Comparison of ENCODE assay signal across 8 cellular contexts in genomic region chr2:242089213-242089549, GRCh38.
DNase-seq lines count a peak whose midpoint lies in the region; ATAC-seq and TF ChIP-seq lines count a peak whose summit lies in the region.
"Not testable (repeated sequence)": the region's sequence is repeated elsewhere in the genome, so short reads cannot be mapped to it uniquely, and the experiment has no call there.

No MANE protein-coding gene starts in this region.

- H3K4me1 Mint-ChIP-seq in HFFc6 (ENCODE audit: low read depth) (peaks cover 15% of the 10 kb centered on the region), immature natural killer cell (peaks cover 25 to 36% of the 10 kb centered on the region in 2 donors)
- H3K4me1 Mint-ChIP-seq in activated naive CD8-positive, alpha-beta T cell treated with anti-CD3 and anti-CD28 coated beads, Interleukin-2, amount 50 U/mL, for 24 hours, result peaks cover 34% of the 10 kb centered on the region
- not testable (repeated sequence) for H3K4me1 Mint-ChIP-seq in endothelial cell (ENCODE audit: unreplicated experiment); neural progenitor cell

- peak overlapping the region; percentile 81 for H3K4me3 Mint-ChIP-seq in HFFc6
- peak overlapping the region; percentile 80 for H3K4me3 Mint-ChIP-seq in activated naive CD8-positive, alpha-beta T cell treated with anti-CD3 and anti-CD28 coated beads, Interleukin-2, amount 50 U/mL, for 24 hours
- peak overlapping the region; percentile 87 for H3K4me3 Mint-ChIP-seq in endothelial cell (ENCODE audit: unreplicated experiment)
- H3K4me3 Mint-ChIP-seq in immature natural killer cell, result peak overlapping the region; percentile 74 to 90 (median 87)
- peak overlapping the region; percentile 87 for H3K4me3 Mint-ChIP-seq in neural progenitor cell

- not testable (repeated sequence) for DNase-seq in AG10803 (ENCODE audit: low read depth); HFFc6; activated naive CD8-positive, alpha-beta T cell treated with anti-CD3 and anti-CD28 coated beads, Interleukin-2, amount 50 U/mL, for 24 hours; endothelial cell (ENCODE audit: low spot score); immature natural killer cell; neural progenitor cell (ENCODE audit: low spot score)

- H3K36me3 ChIP-seq in SU-DHL-6 (ENCODE audit: low read length); neural progenitor cell; stomach smooth muscle (ENCODE audit: control insufficient read depth in 2 of 2, insufficient read depth in 2 of 2, low read length in 2 of 2): not testable (repeated sequence)

- not testable (repeated sequence) for TF ChIP-seq CTCF in AG10803 (conservative IDR thresholded peaks at IDR 0.05; ENCODE audit: low read length); HFFc6 (IDR thresholded peaks at IDR 0.05); SU-DHL-6 (IDR thresholded peaks at IDR 0.05; ENCODE audit: insufficient read depth, low read length, poor library complexity, severe bottlenecking); endothelial cell (IDR thresholded peaks at IDR 0.05; ENCODE audit: unreplicated experiment); neural progenitor cell (IDR thresholded peaks at IDR 0.05)

- H3K9me2 ChIP-seq in SU-DHL-6 (replicated peaks; ENCODE audit: insufficient read depth, low read length), result not testable (repeated sequence)

- not testable (repeated sequence) for ATAC-seq in activated naive CD8-positive, alpha-beta T cell treated with anti-CD3 and anti-CD28 coated beads, Interleukin-2, amount 50 U/mL, for 24 hours

- not testable (repeated sequence) for H3K27me3 ChIP-seq in SU-DHL-6 (ENCODE audit: low read length); stomach smooth muscle (ENCODE audit: control insufficient read depth in 1 of 2, insufficient read depth in 2 of 2, low read length in 2 of 2)
- peaks cover 40% of the 10 kb centered on the region for H3K27me3 ChIP-seq in neural progenitor cell

- H3K9me3 Mint-ChIP-seq in HFFc6; activated naive CD8-positive, alpha-beta T cell treated with anti-CD3 and anti-CD28 coated beads, Interleukin-2, amount 50 U/mL, for 24 hours; endothelial cell (ENCODE audit: unreplicated experiment); immature natural killer cell; neural progenitor cell: not testable (repeated sequence)

- not testable (repeated sequence) for H3K36me3 Mint-ChIP-seq in HFFc6 (ENCODE audit: low read depth); activated naive CD8-positive, alpha-beta T cell treated with anti-CD3 and anti-CD28 coated beads, Interleukin-2, amount 50 U/mL, for 24 hours (ENCODE audit: low read depth); endothelial cell (ENCODE audit: low read depth, unreplicated experiment); immature natural killer cell; neural progenitor cell

- H3K4me1 ChIP-seq in neural progenitor cell; stomach smooth muscle (ENCODE audit: control insufficient read depth, insufficient read depth, low read length): not testable (repeated sequence)

- not testable (repeated sequence) for H2AFZ ChIP-seq in SU-DHL-6 (ENCODE audit: low read depth, low read length, severe bottlenecking)
- peak overlapping the region; percentile 92 for H2AFZ ChIP-seq in neural progenitor cell (replicated peaks)

- not testable (repeated sequence) for H3K27ac ChIP-seq in SU-DHL-6 (ENCODE audit: low read depth, low read length); neural progenitor cell; stomach smooth muscle (ENCODE audit: low read length)

- not testable (repeated sequence) for H3K27me3 Mint-ChIP-seq in HFFc6 (ENCODE audit: insufficient read depth); activated naive CD8-positive, alpha-beta T cell treated with anti-CD3 and anti-CD28 coated beads, Interleukin-2, amount 50 U/mL, for 24 hours; endothelial cell (ENCODE audit: unreplicated experiment)
- H3K27me3 Mint-ChIP-seq in immature natural killer cell (ENCODE audit: low read depth in 3 of 3) (peaks cover 0 to 10% (median 7%) of the 10 kb centered on the region in 3 donors), neural progenitor cell (ENCODE audit: insufficient read depth, low read depth) (peaks cover 21% of the 10 kb centered on the region)

- not testable (repeated sequence) for H3K27ac Mint-ChIP-seq in HFFc6; activated naive CD8-positive, alpha-beta T cell treated with anti-CD3 and anti-CD28 coated beads, Interleukin-2, amount 50 U/mL, for 24 hours; endothelial cell (ENCODE audit: unreplicated experiment); neural progenitor cell
- H3K27ac Mint-ChIP-seq in immature natural killer cell, result peak overlapping the region in 1 of 6 donors; percentile 78

- H3F3A ChIP-seq in SU-DHL-6 (ENCODE audit: insufficient read depth), result peaks cover 12% of the 10 kb centered on the region; the same call in 1 of the 2 replicates
- not testable (repeated sequence) for H3F3A ChIP-seq in neural progenitor cell (ENCODE audit: low read depth)

- H3K9ac ChIP-seq in SU-DHL-6 (ENCODE audit: low read length), result peak overlapping the region; percentile 66
- H3K9ac ChIP-seq in neural progenitor cell; stomach smooth muscle (ENCODE audit: low read length in 2 of 2): not testable (repeated sequence)

- H3K4me3 ChIP-seq in AG10803 (ENCODE audit: low read length) (peak overlapping the region; percentile 69), SU-DHL-6 (ENCODE audit: insufficient read depth, low read length, poor library complexity, severe bottlenecking) (peak overlapping the region; percentile 79), neural progenitor cell (peak overlapping the region; percentile 70), stomach smooth muscle (ENCODE audit: low read length in 2 of 2) (peak overlapping the region; percentile 62 to 79)

- H4K20me1 ChIP-seq in SU-DHL-6 (ENCODE audit: low read depth, low read length); neural progenitor cell (ENCODE audit: low read depth): not testable (repeated sequence)

- H3K4me2 ChIP-seq in SU-DHL-6 (ENCODE audit: low read depth, low read length, poor library complexity, severe bottlenecking) (peak overlapping the region; percentile 59), neural progenitor cell (peak overlapping the region; percentile 72)

- H3K79me2 ChIP-seq in SU-DHL-6 (ENCODE audit: insufficient read depth, low read length); neural progenitor cell (ENCODE audit: low read depth): not testable (repeated sequence)

- H3K9me3 ChIP-seq in SU-DHL-6 (ENCODE audit: insufficient read depth, low read length); neural progenitor cell (ENCODE audit: low read depth); stomach smooth muscle (ENCODE audit: control insufficient read depth in 2 of 2, low read length in 2 of 2): not testable (repeated sequence)
